Comparison of ENCODE assay signal across 9 cellular contexts in the genomic region with DNA sequence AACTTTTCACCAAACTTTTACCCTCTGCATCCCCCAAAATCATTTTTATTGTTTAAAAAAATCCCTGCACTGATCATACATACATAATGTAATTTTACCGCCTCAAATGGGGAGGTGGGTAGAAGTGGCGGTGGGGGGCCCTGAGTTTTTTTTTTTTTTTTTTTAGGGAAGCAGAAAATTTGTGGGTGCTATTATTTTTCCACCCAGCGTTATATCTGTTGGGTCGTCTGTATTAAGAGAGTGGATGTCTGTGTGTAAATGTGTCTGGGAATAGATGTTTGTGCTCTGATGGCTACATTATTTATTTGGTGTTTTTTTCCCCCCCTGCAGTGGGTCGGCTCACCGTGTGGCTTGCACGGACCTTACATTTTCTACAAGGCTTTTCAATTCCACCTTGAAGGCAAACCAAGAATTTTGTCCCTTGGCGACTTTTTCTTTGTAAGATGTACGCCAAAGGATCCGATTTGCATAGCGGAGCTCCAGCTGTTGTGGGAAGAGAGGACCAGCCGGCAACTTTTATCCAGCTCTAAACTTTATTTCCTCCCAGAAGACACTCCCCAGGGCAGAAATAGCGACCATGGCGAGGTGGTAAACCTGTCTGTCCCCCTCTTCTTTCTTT. TPM values are rescaled to one million over a fixed set of nuclear protein-coding genes. Genes with fewer than 3 reads are reported as not detected.
DNase-seq lines count a peak whose midpoint lies in the region; ATAC-seq, FAIRE-seq and TF ChIP-seq lines count a peak whose summit lies in the region.
"Had no signal": no experiment of that assay in that cellular context is flagged by ENCODE, and none has a peak within 500 bp of the region (broad histone marks: within the 10 kb centered on the region; RNA-seq: fewer than 3 reads in every experiment).

No MANE protein-coding gene starts in this region.

- H4K20me1 ChIP-seq in H1 (replicated peaks in 1 of 2; ENCODE audit: control insufficient read depth in 1 of 2, insufficient read depth in 2 of 2, low read length in 2 of 2) = no peaks in the 10 kb centered on the region

- peaks cover 26% of the 10 kb centered on the region for H3K23me2 ChIP-seq in H1 (ENCODE audit: low read depth, low read length)

- no peak overlapping the region for H3K4ac ChIP-seq in H1 (replicated peaks; ENCODE audit: insufficient read length, low read depth, low read length)

- H3K56ac ChIP-seq in H1 (replicated peaks; ENCODE audit: insufficient read length, low read depth, low read length) = no peak overlapping the region

- no peak overlapping the region for H3K23ac ChIP-seq in H1 (ENCODE audit: insufficient read length)

- H3K9ac ChIP-seq in H1 (replicated peaks in 1 of 4; ENCODE audit: extremely low read depth in 1 of 4, low read depth in 3 of 4, low read length in 3 of 4) = no peak overlapping the region
- peak overlapping the region; percentile 94 for H3K9ac ChIP-seq in mucosa of stomach (ENCODE audit: low read length)

- H3K36me3 ChIP-seq in H1 (ENCODE audit: control insufficient read depth in 2 of 4, insufficient read depth in 4 of 4, low read length in 3 of 4) (no peaks in the 10 kb centered on the region), mucosa of stomach (ENCODE audit: control insufficient read depth, insufficient read depth, low read length) (no peaks in the 10 kb centered on the region)

- no peak overlapping the region for H2BK5ac ChIP-seq in H1 (ENCODE audit: low read depth, low read length)

- no peak for TF ChIP-seq EP300 in H1 (IDR thresholded peaks at IDR 0.05; ENCODE audit: borderline replicate concordance in 1 of 2, low read depth in 2 of 2, low read length in 2 of 2)

- TF ChIP-seq CTCF in H1 (IDR thresholded peaks at IDR 0.05; ENCODE audit: control extremely low read depth in 1 of 3, insufficient read depth in 1 of 3, low read depth in 1 of 3, low read length in 3 of 3) (no peak), GM20000 (IDR thresholded peaks at IDR 0.05; ENCODE audit: extremely low read depth, missing control alignments) (no peak)

- no peak overlapping the region for H3K14ac ChIP-seq in H1 (ENCODE audit: insufficient read length)

- POLR2A ChIA-PET in H1 (lab: Charles Lee; ENCODE audit: partially characterized antibody) = interaction anchor here (1.3 kb wide), 1 partner anchor 14 kb away, joined by 4 read pairs; no protein-coding TSS in a partner anchor

- H3K4me2 ChIP-seq in H1 (ENCODE audit: insufficient read depth in 1 of 2, low read depth in 2 of 2, low read length in 2 of 2) = peak overlapping the region; percentile 96 to 98

- no peak overlapping the region for H4K8ac ChIP-seq in H1 (ENCODE audit: extremely low read depth, insufficient read depth, low read length)

- no peaks in the 10 kb centered on the region for H3K79me2 ChIP-seq in H1 (ENCODE audit: control insufficient read depth in 1 of 2, insufficient read depth in 2 of 2, low read length in 2 of 2)

- H2AFZ ChIP-seq in H1 (ENCODE audit: low read length) = no peak overlapping the region

- H2BK120ac ChIP-seq in H1 (replicated peaks; ENCODE audit: low read depth, low read length) = no peak overlapping the region

- H3K4me1 ChIP-seq in H1 (replicated peaks in 1 of 4; ENCODE audit: control insufficient read depth in 3 of 4, insufficient read depth in 4 of 4, low read length in 3 of 4) (peaks cover 0 to 18% (median 8%) of the 10 kb centered on the region in 4 experiments; a peak in 4 of 7 replicates), mucosa of stomach (ENCODE audit: control insufficient read depth, insufficient read depth, low read length) (peaks cover 31% of the 10 kb centered on the region)

- no peak overlapping the region for H2BK20ac ChIP-seq in H1 (ENCODE audit: low read length)

- TF ChIP-seq RAD21 in H1 (IDR thresholded peaks at IDR 0.05 in 1 of 2, conservative IDR thresholded peaks at IDR 0.05 in 1 of 2; ENCODE audit: low read depth in 2 of 2, low read length in 2 of 2) = no peak

- 1% methylated on average over 12 of the region's 14 CpGs; no CpG with 5 or more reads in 1 of the 2 experiments for WGBS in H1 (ENCODE audit: extremely low coverage in 1 of 2, insufficient coverage in 1 of 2, insufficient read length in 1 of 2, insufficient replicate concordance in 2 of 2, low coverage in 1 of 2, low lambda C conversion rate in 2 of 2, missing lambda C conversion rate in 1 of 2), 2 experiments

- no peaks in the 10 kb centered on the region for H3K9me3 ChIP-seq in H1 (ENCODE audit: insufficient read depth in 2 of 2, low read depth in 1 of 2, low read length in 1 of 2)
- no peaks in the 10 kb centered on the region for H3K9me3 ChIP-seq in mucosa of stomach (ENCODE audit: control insufficient read depth, low read length)

- no peak overlapping the region for H4K91ac ChIP-seq in H1 (replicated peaks; ENCODE audit: insufficient read length, low read length)

- FAIRE-seq in H1 (lab: Jason Lieb, UNC) = no peak
- FAIRE-seq: G401.6 had no signal

- H3K4me3 ChIP-seq in H1 (ENCODE audit: extremely low read depth in 1 of 4, insufficient read depth in 2 of 4, low read depth in 3 of 4, low read length in 4 of 4) (peak overlapping the region; percentile 48 to 91 (median 76); a peak in 7 of 8 replicates), mucosa of stomach (ENCODE audit: low read length) (peak overlapping the region; percentile 31)

- no peak overlapping the region for H2BK12ac ChIP-seq in H1 (ENCODE audit: low read depth, low read length)

- no peak overlapping the region for H2AK5ac ChIP-seq in H1 (ENCODE audit: low read depth, low read length)

- H3K27ac ChIP-seq in H1 (ENCODE audit: low read depth, low read length) = no peak overlapping the region

- no peaks in the 10 kb centered on the region for H3K79me1 ChIP-seq in H1 (ENCODE audit: low read depth, low read length)

- H3K18ac ChIP-seq in H1 (ENCODE audit: extremely low read depth, low read length) = no peak overlapping the region

- no peak for TF ChIP-seq POLR2A in H1 (IDR thresholded peaks at IDR 0.05; ENCODE audit: control extremely low read depth in 1 of 2, low read depth in 2 of 2, low read length in 2 of 2)

- CTCF ChIA-PET in H1 (lab: Charles Lee; ENCODE audit: partially characterized antibody) = interaction anchor here (0.6 to 5.9 kb wide), 14 partner anchors 10 to 554 kb away, joined by 3 to 25 read pairs (median 3); no protein-coding TSS in a partner anchor

- no peak overlapping the region for H4K5ac ChIP-seq in H1 (ENCODE audit: insufficient read length, low read depth, low read length)

- no peak for ATAC-seq in GM19035 (IDR thresholded peaks at IDR 0.05; ENCODE audit: unreplicated experiment)
- no peak for ATAC-seq in GM18867 (IDR thresholded peaks at IDR 0.05; ENCODE audit: unreplicated experiment)

- no peak overlapping the region for H2BK15ac ChIP-seq in H1 (ENCODE audit: low read length)

- H3K27me3 ChIP-seq in H1 (replicated peaks in 1 of 4; ENCODE audit: control insufficient read depth in 3 of 4, extremely low read depth in 1 of 4, insufficient read depth in 3 of 4, low read length in 3 of 4) = peaks cover 9 to 45% (median 37%) of the 10 kb centered on the region in 4 experiments
- no peaks in the 10 kb centered on the region for H3K27me3 ChIP-seq in mucosa of stomach (ENCODE audit: control insufficient read depth, insufficient read depth, low read length)

- DNase-seq in NCI-H748 (lab: John Stamatoyannopoulos, UW; ENCODE audit: unreplicated experiment) (peak; percentile 48), NCI-H748 treated with DMSO at 0.1 percent for 48 hours (lab: John Stamatoyannopoulos, UW) (no peak), RKO (ENCODE audit: low spot score) (peak; percentile 56), H1 (ENCODE audit: low read depth in 1 of 2, low spot score in 2 of 2) (peak in 1 of 2 experiments; percentile 59), GM20000 (ENCODE audit: low spot score) (no peak)

TF ChIP-seq in H1, 55 proteins besides CTCF, POLR2A, EP300 and RAD21:
- TF ChIP-seq POLR2AphosphoS5 (IDR thresholded peaks at IDR 0.05; ENCODE audit: low read depth, low read length) = no peak
- 0 out of 4 replicates have a peak, but pooled peaks of 1 of the 2 experiments have one; percentile 40 for TF ChIP-seq SIN3A (conservative IDR thresholded peaks at IDR 0.05 in 1 of 2, IDR thresholded peaks at IDR 0.05 in 1 of 2; ENCODE audit: low read depth in 1 of 2, low read length in 2 of 2)
- 0 out of 4 replicates have a peak, but pooled peaks of 1 of the 2 experiments have one; percentile 30 for TF ChIP-seq HDAC2 (IDR thresholded peaks at IDR 0.05; ENCODE audit: borderline replicate concordance in 1 of 2, low read depth in 2 of 2, low read length in 2 of 2)

RNA-seq across cellular contexts. Expression of a gene that starts 0.4 kb away (rescaled TPM):
- total RNA-seq in H1 (2021; fragmentation: NEBNext Ultra II Directional; extraction: Animal tissue kit (Norgen Biotek cat#: 25700)) = 0.90 and 1.1 TPM in 2 replicates
- 0.13 and 0.21 TPM in 2 replicates for polyA plus RNA-seq in H1 (2011; rRNA removed)
- polyA plus RNA-seq in H1 (2011; cell fraction: cytosol; rRNA removed) = 0.23 TPM
- polyA plus RNA-seq in H1 (2011; cell fraction: nucleus; rRNA removed) = 0.33 TPM
- 0.18 to 0.32 TPM (median 0.28 TPM) in 4 replicates for polyA plus RNA-seq in H1 (2012, experiment 1 of 2)
- 0.04 TPM for polyA plus RNA-seq in H1 (2012, experiment 2 of 2)
- 1.6 TPM for polyA plus RNA-seq in H1 (2013, experiment 1 of 2)
- polyA plus RNA-seq in H1 (2013, experiment 2 of 2) = 1.4 TPM
- polyA minus RNA-seq in H1 (2011; rRNA and poly(A)+ RNA removed) = 0.98 and 1.5 TPM in 2 replicates
- polyA minus RNA-seq in H1 (2011; cell fraction: cytosol; rRNA and poly(A)+ RNA removed) = 0.81 TPM
- polyA minus RNA-seq in H1 (2011; cell fraction: nucleus; rRNA and poly(A)+ RNA removed) = 2.3 TPM

Comparison
In these comparisons a context has a peak if more than half of its experiments do, and no peak if none do; other contexts are left out.
1. DNase-seq: peak in NCI-H748 (single experiment) and RKO (single experiment); none in NCI-H748 treated with DMSO at 0.1 percent for 48 hours (single experiment) and GM20000 (single experiment).